ENCODE assay signal across 8 cellular contexts in the genomic region with DNA sequence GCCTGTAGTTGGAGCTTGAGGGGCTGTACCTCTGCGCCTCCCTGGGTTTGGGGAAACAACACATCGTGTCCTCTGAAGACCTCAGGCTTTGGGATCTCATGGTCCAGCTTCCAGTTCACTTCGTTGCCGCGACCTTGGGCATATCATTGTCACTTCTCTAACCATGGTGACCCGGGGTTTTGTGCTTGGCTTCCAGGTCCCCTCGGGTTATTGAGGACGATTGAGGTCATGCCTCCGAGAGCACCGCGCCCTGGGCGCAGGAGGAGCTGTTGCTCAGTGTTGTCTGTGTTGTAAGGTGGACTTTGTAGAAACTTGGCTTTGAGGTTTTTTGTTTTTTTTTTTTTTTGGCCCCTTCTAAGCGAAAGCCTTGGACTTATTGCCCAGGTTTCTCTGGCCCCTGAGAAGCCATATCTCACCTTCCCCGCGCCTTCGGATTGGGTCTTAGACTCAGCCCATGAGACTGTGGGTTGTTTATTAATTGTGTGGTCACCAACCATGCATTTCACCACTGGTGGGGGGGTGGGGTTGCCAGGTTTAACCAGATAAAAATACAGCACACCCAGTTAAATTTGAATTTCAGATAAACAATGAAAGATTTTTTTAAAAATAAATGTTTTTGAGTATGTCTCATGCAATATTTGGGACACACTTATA. TPM values are rescaled to one million over a fixed set of nuclear protein-coding genes. Genes with fewer than 3 reads are reported as not detected.
DNase-seq lines count a peak whose midpoint lies in the region; ATAC-seq, FAIRE-seq and TF ChIP-seq lines count a peak whose summit lies in the region.

No MANE protein-coding gene starts in this region.

- peaks cover 23% of the 10 kb centered on the region for H3K4me1 ChIP-seq in RWPE2 (ENCODE audit: insufficient read depth, poor library complexity, severe bottlenecking)
- peaks cover 3 to 37% (median 19%) of the 10 kb centered on the region in 12 donors for H3K4me1 ChIP-seq in heart left ventricle
- H3K4me1 ChIP-seq in skeletal muscle satellite cell (ENCODE audit: control insufficient read depth, insufficient read depth, low read length): peaks cover 41% of the 10 kb centered on the region

- peak overlapping the region; percentile 73 for H3K4me3 ChIP-seq in RWPE2 (ENCODE audit: severe bottlenecking)
- H3K4me3 ChIP-seq in heart left ventricle: peak overlapping the region in 11 of 12 donors; percentile 40 to 88 (median 72)
- H3K4me3 ChIP-seq in skeletal muscle satellite cell (ENCODE audit: low read length): peak overlapping the region; percentile 86

- DNase-seq in RWPE2 (ENCODE audit: low spot score): no peak
- no peak for DNase-seq in heart left ventricle
- DNase-seq in D721Med (ENCODE audit: insufficient read length, low spot score): no peak
- no peak for DNase-seq in DMS79 treated with DMSO at 0.1 percent for 48 hours (lab: John Stamatoyannopoulos, UW)
- no peak for DNase-seq in SK-N-DZ (ENCODE audit: low spot score)

- TF ChIP-seq CTCF in GM12872 (IDR thresholded peaks at IDR 0.05; ENCODE audit: insufficient read depth, low read depth, low read length) (0 out of 3 replicates have a peak, but pooled peaks have one; percentile 22), RWPE2 (IDR thresholded peaks at IDR 0.05; ENCODE audit: poor library complexity, severe bottlenecking) (no peak), heart left ventricle (IDR thresholded peaks at IDR 0.05) (no peak), D721Med (IDR thresholded peaks at IDR 0.05; ENCODE audit: insufficient read depth, missing control alignments) (no peak)

- FAIRE-seq in D721Med (lab: Jason Lieb, UNC): no peak

- H3K9me3 ChIP-seq in RWPE2 (ENCODE audit: severe bottlenecking) (no peaks in the 10 kb centered on the region), heart left ventricle (peaks cover 0 to under 1% (median 0%) of the 10 kb centered on the region in 12 donors), skeletal muscle satellite cell (replicated peaks; ENCODE audit: low read length) (no peaks in the 10 kb centered on the region)

- peak overlapping the region; percentile 92 for H3K4me2 ChIP-seq in skeletal muscle satellite cell (ENCODE audit: low read length)

- WGBS in heart left ventricle, 4 donors: 46 to 67% (median 57%) methylated on average over 14 to 16 of the region's 16 CpGs

- TF ChIP-seq POLR2A in heart left ventricle (IDR thresholded peaks at IDR 0.05): no peak

- H3K36me3 ChIP-seq in RWPE2 (ENCODE audit: low read depth): no peaks in the 10 kb centered on the region
- no peaks in the 10 kb centered on the region for H3K36me3 ChIP-seq in heart left ventricle
- no peaks in the 10 kb centered on the region for H3K36me3 ChIP-seq in skeletal muscle satellite cell (ENCODE audit: insufficient read depth, low read length)

- no peaks in the 10 kb centered on the region for H3K27me3 ChIP-seq in RWPE2 (ENCODE audit: insufficient read depth, poor library complexity, severe bottlenecking)
- H3K27me3 ChIP-seq in heart left ventricle: peaks cover 0 to 11% (median 0%) of the 10 kb centered on the region in 9 donors
- no peaks in the 10 kb centered on the region for H3K27me3 ChIP-seq in skeletal muscle satellite cell (ENCODE audit: control insufficient read depth, insufficient read depth, low read length)

- ATAC-seq in RWPE2 (ENCODE audit: low read depth): no peak
- no peak for ATAC-seq in heart left ventricle
- no peak for ATAC-seq in HG03521 (IDR thresholded peaks at IDR 0.05; ENCODE audit: unreplicated experiment)

- peak overlapping the region; percentile 79 for H3K27ac ChIP-seq in RWPE2 (ENCODE audit: poor library complexity, severe bottlenecking)
- peak overlapping the region; percentile 55 to 94 (median 78) for H3K27ac ChIP-seq in heart left ventricle

- intact Hi-C loops in heart left ventricle (cut with DNase I): loop anchor here in 5 of 10 donors (5.0 to 10.0 kb wide), 4 partner anchors 57 to 107 kb away; partner anchors contain the start of gene CFAP251 (in 4 of the 5)

- H3K9ac ChIP-seq in skeletal muscle satellite cell (ENCODE audit: low read depth, low read length): peak overlapping the region; percentile 93

RNA-seq across cellular contexts. Expression of gene BCL7A, which starts 2.6 kb away (rescaled TPM):
- 10 to 100 TPM; 11.4 to 22.1 (median 14.3) TPM for total RNA-seq in heart left ventricle
- polyA plus RNA-seq in heart left ventricle: 10 to 100 TPM in 1 of 2 donors, 1 to 10 TPM in 1; 4.0 to 14.4 TPM
- total RNA-seq in skeletal muscle satellite cell (2012; rRNA removed): 2.8 and 3.0 TPM in 2 replicates
- polyA plus RNA-seq in SK-N-DZ (2014; cell fraction: cytosol; rRNA removed): 57.4 and 60.7 TPM in 2 replicates
- 21.8 and 23.0 TPM in 2 replicates for polyA plus RNA-seq in SK-N-DZ (2014; cell fraction: nucleus; rRNA removed)

RNA-seq across cellular contexts. Expression of gene MLXIP, which starts 54.3 kb away (rescaled TPM):
- 10 to 100 TPM; 14.3 to 39.6 (median 22.7) TPM for total RNA-seq in heart left ventricle
- 10 to 100 TPM; 19.8 to 31.7 TPM for polyA plus RNA-seq in heart left ventricle
- 12.0 and 17.0 TPM in 2 replicates for total RNA-seq in skeletal muscle satellite cell (2012; rRNA removed)
- polyA plus RNA-seq in SK-N-DZ (2014; cell fraction: cytosol; rRNA removed): 15.9 and 17.4 TPM in 2 replicates
- polyA plus RNA-seq in SK-N-DZ (2014; cell fraction: nucleus; rRNA removed): 19.5 and 42.0 TPM in 2 replicates
